Comparison of ENCODE assay signal across 8 cellular contexts in the genomic region with DNA sequence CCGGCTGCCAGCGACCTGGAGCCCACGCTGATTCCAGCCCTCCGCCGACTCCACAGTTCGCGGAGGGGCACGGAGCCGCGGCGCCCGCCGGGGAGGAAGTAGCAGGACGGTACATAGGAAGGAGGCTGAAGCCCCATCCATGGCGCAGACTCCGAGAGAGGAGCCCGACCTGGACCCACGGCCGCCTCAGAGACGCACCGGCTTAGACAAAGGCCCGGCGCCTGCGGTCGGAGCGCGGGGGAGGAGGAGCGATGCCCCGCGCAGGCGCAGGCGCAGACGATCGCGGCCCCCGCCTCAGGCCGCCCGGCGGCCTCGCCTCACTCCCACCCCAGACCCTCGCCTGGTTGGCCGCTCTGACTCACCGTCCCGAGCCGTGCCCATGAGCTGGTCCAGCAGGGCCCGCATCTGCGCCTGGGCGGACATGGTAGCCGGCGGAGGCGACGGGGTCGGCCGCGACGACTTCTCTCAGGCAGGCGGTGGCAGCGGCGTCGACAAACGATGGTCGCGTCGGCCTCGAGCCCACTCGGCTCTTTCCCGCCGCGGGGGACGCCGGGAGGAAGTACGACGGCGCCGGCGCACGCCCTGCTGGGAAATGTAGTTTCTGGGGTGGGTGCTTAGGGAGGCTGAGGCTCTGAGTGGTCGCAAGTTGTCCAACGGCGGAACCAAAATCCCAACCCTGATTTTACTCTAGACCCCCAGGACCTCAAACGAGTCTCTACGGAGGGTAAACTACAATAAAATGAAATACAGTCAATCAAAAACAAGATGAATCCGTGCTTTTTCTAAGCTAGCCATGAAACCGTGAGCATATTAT. TPM values are rescaled to one million over a fixed set of nuclear protein-coding genes. Genes with fewer than 3 reads are reported as not detected.
DNase-seq lines count a peak whose midpoint lies in the region; ATAC-seq and TF ChIP-seq lines count a peak whose summit lies in the region.

A gene with protein sequence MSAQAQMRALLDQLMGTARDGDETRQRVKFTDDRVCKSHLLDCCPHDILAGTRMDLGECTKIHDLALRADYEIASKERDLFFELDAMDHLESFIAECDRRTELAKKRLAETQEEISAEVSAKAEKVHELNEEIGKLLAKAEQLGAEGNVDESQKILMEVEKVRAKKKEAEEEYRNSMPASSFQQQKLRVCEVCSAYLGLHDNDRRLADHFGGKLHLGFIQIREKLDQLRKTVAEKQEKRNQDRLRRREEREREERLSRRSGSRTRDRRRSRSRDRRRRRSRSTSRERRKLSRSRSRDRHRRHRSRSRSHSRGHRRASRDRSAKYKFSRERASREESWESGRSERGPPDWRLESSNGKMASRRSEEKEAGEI (minus strand): TSS at position 533 of the 814 bp plus-strand sequence. CDS start 110 bp downstream, at position 423.

- peak within 1 kb of the TSS; percentile 98 for H3K27ac ChIP-seq in cardiac muscle cell
- H3K27ac ChIP-seq in trophoblast cell (ENCODE audit: low read depth, low read length): peak within 1 kb of the TSS; percentile 95
- peak within 1 kb of the TSS; percentile 97 to 100 (median 98) for H3K27ac ChIP-seq in tibial nerve

- ATAC-seq in HG02678 (IDR thresholded peaks at IDR 0.05; ENCODE audit: unreplicated experiment): peak; percentile 86

- peak within 1 kb of the TSS; percentile 85 for H2BK5ac ChIP-seq in trophoblast cell (ENCODE audit: low read depth, low read length, poor library complexity)

- H3K4ac ChIP-seq in trophoblast cell (ENCODE audit: low read depth, low read length): peak within 1 kb of the TSS; percentile 94

- peak within 1 kb of the TSS; percentile 66 for H3K4me2 ChIP-seq in trophoblast cell (ENCODE audit: low read length)

- peak within 1 kb of the TSS; percentile 69 for H2BK120ac ChIP-seq in trophoblast cell (ENCODE audit: insufficient read depth, low read length, poor library complexity)

- H3K23ac ChIP-seq in trophoblast cell (ENCODE audit: low read length): no peak within 1 kb of the TSS

- H3K4me3 ChIP-seq in adipocyte (ENCODE audit: low read length) (peak within 1 kb of the TSS; percentile 92), cardiac muscle cell (peak within 1 kb of the TSS; percentile 91), trophoblast cell (ENCODE audit: low read depth, low read length) (peak within 1 kb of the TSS; percentile 100), tibial nerve (peak within 1 kb of the TSS; percentile 75 to 96 (median 88))

- H3K36me3 ChIP-seq in adipocyte (ENCODE audit: control insufficient read depth, insufficient read depth, low read length, severe bottlenecking): peaks cover 26% of the 10 kb centered on the region
- peaks cover 27% of the 10 kb centered on the region for H3K36me3 ChIP-seq in cardiac muscle cell
- peaks cover 12 to 23% of the 10 kb centered on the region in 2 experiments for H3K36me3 ChIP-seq in trophoblast cell (ENCODE audit: control insufficient read depth in 1 of 2, insufficient read depth in 2 of 2, low read length in 2 of 2)
- H3K36me3 ChIP-seq in tibial nerve: peaks cover 0 to 33% (median 16%) of the 10 kb centered on the region in 3 donors

- peak; percentile 93 to 97 (median 96) for DNase-seq in NCI-H1417 (lab: John Stamatoyannopoulos, UW)
- DNase-seq in T follicular helper cell (ENCODE audit: low read depth): peak; percentile 77
- DNase-seq in adipocyte (ENCODE audit: low read depth): peak; percentile 96
- peak; percentile 91 to 94 for DNase-seq in cardiac muscle cell (ENCODE audit: low read depth in 1 of 2, low spot score in 1 of 2)
- peak; percentile 86 to 89 for DNase-seq in trophoblast cell
- DNase-seq in tibial nerve (ENCODE audit: low spot score in 2 of 2): peak; percentile 75 to 78

- peaks cover 7% of the 10 kb centered on the region for H3K79me2 ChIP-seq in trophoblast cell (ENCODE audit: control insufficient read depth, insufficient read depth, low read length, poor library complexity)

- peak within 1 kb of the TSS; percentile 64 for H2AFZ ChIP-seq in trophoblast cell (ENCODE audit: insufficient read depth, low read length, poor library complexity)

- peak within 1 kb of the TSS; percentile 73 for H2AK5ac ChIP-seq in trophoblast cell (ENCODE audit: low read length)

- peak within 1 kb of the TSS; percentile 90 for H4K12ac ChIP-seq in trophoblast cell (ENCODE audit: low read depth, low read length)

- H2BK12ac ChIP-seq in trophoblast cell (ENCODE audit: low read length): no peak within 1 kb of the TSS

- H4K8ac ChIP-seq in trophoblast cell (ENCODE audit: low read depth, low read length): peak within 1 kb of the TSS; percentile 87

- WGBS in trophoblast cell (ENCODE audit: extremely low coverage, insufficient coverage, insufficient read length): no CpG with 5 or more reads among the region's 84 CpGs
- WGBS in tibial nerve, 2 donors: 1 to 3% methylated on average over 52 to 70 of the region's 84 CpGs

- peak within 1 kb of the TSS; percentile 86 for H4K91ac ChIP-seq in trophoblast cell (ENCODE audit: low read depth, low read length)

- peak within 1 kb of the TSS; percentile 97 for H3K9ac ChIP-seq in adipocyte (ENCODE audit: low read length)
- peak within 1 kb of the TSS; percentile 100 for H3K9ac ChIP-seq in trophoblast cell (ENCODE audit: low read length)

- no peak for TF ChIP-seq CTCF in cardiac muscle cell (IDR thresholded peaks at IDR 0.05; ENCODE audit: low read depth, low read length)
- TF ChIP-seq CTCF in tibial nerve (IDR thresholded peaks at IDR 0.05): peak in 2 of 5 experiments; percentile 34 to 49

- H3K9me3 ChIP-seq in adipocyte (ENCODE audit: control insufficient read depth, low read length): no peaks in the 10 kb centered on the region
- no peaks in the 10 kb centered on the region for H3K9me3 ChIP-seq in cardiac muscle cell (ENCODE audit: low read depth)
- H3K9me3 ChIP-seq in trophoblast cell (ENCODE audit: insufficient read depth, low read depth, low read length): no peaks in the 10 kb centered on the region
- H3K9me3 ChIP-seq in tibial nerve: no peaks in the 10 kb centered on the region

- peaks cover 10% of the 10 kb centered on the region for H3K4me1 ChIP-seq in adipocyte (ENCODE audit: control insufficient read depth, insufficient read depth, low read length)
- H3K4me1 ChIP-seq in cardiac muscle cell (ENCODE audit: low read depth): peaks cover 6% of the 10 kb centered on the region
- no peaks in the 10 kb centered on the region for H3K4me1 ChIP-seq in trophoblast cell (ENCODE audit: control insufficient read depth in 1 of 2, insufficient read depth in 2 of 2, low read length in 2 of 2)
- H3K4me1 ChIP-seq in tibial nerve: peaks cover 0 to 36% (median 12%) of the 10 kb centered on the region in 4 donors

- H3K18ac ChIP-seq in trophoblast cell (ENCODE audit: low read length): peak within 1 kb of the TSS; percentile 99

- peaks cover 7% of the 10 kb centered on the region for H3K79me1 ChIP-seq in trophoblast cell (ENCODE audit: low read length)

- H3K14ac ChIP-seq in trophoblast cell (ENCODE audit: low read length): peak within 1 kb of the TSS; percentile 98

- peak; percentile 89 to 100 for TF ChIP-seq EP300 in tibial nerve (IDR thresholded peaks at IDR 0.05)

- peak; percentile 99 for TF ChIP-seq POLR2A in GM10847 (IDR thresholded peaks at IDR 0.05; ENCODE audit: extremely low read depth, insufficient read length)
- TF ChIP-seq POLR2A in tibial nerve (IDR thresholded peaks at IDR 0.05): peak; percentile 92 to 99

- no peaks in the 10 kb centered on the region for H3K27me3 ChIP-seq in adipocyte (replicated peaks; ENCODE audit: control insufficient read depth, insufficient read depth, low read length)
- no peaks in the 10 kb centered on the region for H3K27me3 ChIP-seq in cardiac muscle cell
- H3K27me3 ChIP-seq in trophoblast cell (ENCODE audit: insufficient read depth, low read length): no peaks in the 10 kb centered on the region
- no peaks in the 10 kb centered on the region for H3K27me3 ChIP-seq in tibial nerve

RNA-seq across cellular contexts. Expression of the gene that starts here (rescaled TPM):
- total RNA-seq in cardiac muscle cell (94.5 and 158 TPM in 2 replicates), tibial nerve (100 to 1,000 TPM; 109 to 180 (median 123) TPM)
- polyA plus RNA-seq in cardiac muscle cell: 91.0 and 105 TPM in 2 replicates
- polyA plus RNA-seq in trophoblast cell (2013): 62.4 and 68.6 TPM in 2 replicates

Comparison
In these comparisons a context has a peak if more than half of its experiments do, and no peak if none do; other contexts are left out.
1. Peak in every context shown above with its lines: DNase-seq, ATAC-seq, H3K4me3 ChIP-seq and H3K27ac ChIP-seq.